9 cellular contexts compared by ENCODE assay signal in the genomic region with DNA sequence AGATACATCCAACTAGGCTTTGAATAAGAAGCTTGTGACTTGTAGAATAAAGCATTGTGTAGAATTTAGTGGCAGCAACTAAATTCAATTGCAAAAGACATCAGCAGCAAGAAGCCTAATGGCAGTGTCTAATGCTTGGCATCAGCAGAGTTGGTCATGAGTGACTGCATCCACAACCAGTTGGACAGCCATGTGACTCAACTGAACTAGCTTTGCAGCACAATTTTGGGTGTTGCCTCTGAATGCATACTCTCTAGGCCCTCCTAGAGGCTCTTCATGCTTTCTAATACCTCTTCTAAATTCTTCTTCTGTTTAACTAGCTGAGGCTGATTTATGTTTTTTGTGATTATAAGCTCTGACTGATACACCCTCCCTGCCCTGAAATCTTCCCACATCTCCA.
"Had no signal": no experiment of that assay in that cellular context is flagged by ENCODE, and none has a peak within 500 bp of the region (broad histone marks: within the 10 kb centered on the region; RNA-seq: fewer than 3 reads in every experiment).

No MANE protein-coding gene starts in this region.

- DNase-seq: GM23248, GOT3, H7, H9, HCEC 1CT, HFFc6 had no signal

- H3K4me3 ChIP-seq: GM23248, GM23338, HAP-1 had no signal

- ATAC-seq: GM23338, HCT116 had no signal
